20 cellular contexts compared by ENCODE assay signal in genomic region chr11:77093056-77093891, GRCh38. TPM values are rescaled to one million over a fixed set of nuclear protein-coding genes. Genes with fewer than 3 reads are reported as not detected.
"Had no signal": no experiment of that assay in that cellular context is flagged by ENCODE, and none has a peak within 500 bp of the region (broad histone marks: within the 10 kb centered on the region; RNA-seq: fewer than 3 reads in every experiment).

No MANE protein-coding gene starts in this region.

- H3K9me3 ChIP-seq: left lung, ovary, transverse colon had no signal

- H3K27me3 ChIP-seq: brain microvascular endothelial cell, foreskin keratinocyte, left lung, ovary, transverse colon had no signal

- FAIRE-seq: TTC549 had no signal

- H3K27me3 Mint-ChIP-seq: activated naive CD8-positive, alpha-beta T cell treated with anti-CD3 and anti-CD28 coated beads for 36 hours had no signal

- ATAC-seq: foreskin keratinocyte, left lung had no signal

- H3K27ac Mint-ChIP-seq: activated naive CD8-positive, alpha-beta T cell treated with anti-CD3 and anti-CD28 coated beads for 36 hours; dendritic cell treated with granulocyte-macrophage colony-stimulating factor and Interleukin-4, amounts not matched to agents 40 ng/mL and 50 ng/mL, for 4 days had no signal

- H3K36me3 ChIP-seq: brain microvascular endothelial cell, left lung, ovary, transverse colon had no signal

- DNase-seq: activated CD4-positive, alpha-beta T cell treated with anti-CD3 and anti-CD28 coated beads, Interleukin-2, amount 50 U/mL, for 1 hour; activated CD4-positive, CD25-positive, alpha-beta regulatory T cell; activated CD8-positive, alpha-beta memory T cell treated with anti-CD3 and anti-CD28 coated beads for 24 hours; activated naive CD8-positive, alpha-beta T cell treated with anti-CD3 and anti-CD28 coated beads for 36 hours; brain microvascular endothelial cell; effector memory CD4-positive, alpha-beta T cell; foreskin keratinocyte; mesendoderm; stimulated activated CD4-positive, alpha-beta T cell treated with anti-CD3 and anti-CD28 coated beads, Interleukin-4, amount 100 ng/mL, for 24 hours; stimulated activated naive CD4-positive, alpha-beta T cell treated with Interleukin-2 at 50 U/mL for 16 hours; SW 1271; transverse colon had no signal

- H3K4me1 ChIP-seq: foreskin keratinocyte, left lung had no signal

- H3K4me3 Mint-ChIP-seq: activated naive CD8-positive, alpha-beta T cell treated with anti-CD3 and anti-CD28 coated beads for 36 hours; dendritic cell treated with granulocyte-macrophage colony-stimulating factor and Interleukin-4, amounts not matched to agents 40 ng/mL and 50 ng/mL, for 4 days had no signal

- H3K27ac ChIP-seq: brain microvascular endothelial cell, foreskin keratinocyte, left lung, ovary had no signal

- H3K9me3 Mint-ChIP-seq: activated naive CD8-positive, alpha-beta T cell treated with anti-CD3 and anti-CD28 coated beads for 36 hours; dendritic cell treated with granulocyte-macrophage colony-stimulating factor and Interleukin-4, amounts not matched to agents 40 ng/mL and 50 ng/mL, for 4 days had no signal

- H3K4me3 ChIP-seq: left lung, ovary, transverse colon had no signal

- H3K36me3 Mint-ChIP-seq: activated naive CD8-positive, alpha-beta T cell treated with anti-CD3 and anti-CD28 coated beads for 36 hours had no signal

RNA-seq across cellular contexts. Expression of gene OMP, which starts 9.4 kb away (rescaled TPM):
- total RNA-seq: activated naive CD8-positive, alpha-beta T cell treated with anti-CD3 and anti-CD28 coated beads for 36 hours; foreskin keratinocyte; left lung; SK-MEL-5; T-helper 2 cell treated with Interferon-gamma antibody and Interleukin-4, amounts not matched to agents 100 ng/mL and 5 ng/mL, for 36 hours had no signal
- polyA plus RNA-seq: foreskin keratinocyte, neural cell, ovary had no signal

RNA-seq across cellular contexts. Expression of gene B3GNT6, which starts 59.1 kb away (rescaled TPM):
- total RNA-seq: activated naive CD8-positive, alpha-beta T cell treated with anti-CD3 and anti-CD28 coated beads for 36 hours; foreskin keratinocyte; SK-MEL-5; skeletal muscle tissue; T-helper 2 cell treated with Interferon-gamma antibody and Interleukin-4, amounts not matched to agents 100 ng/mL and 5 ng/mL, for 36 hours had no signal
- polyA plus RNA-seq: foreskin keratinocyte, neural cell, ovary had no signal
